2 cellular contexts compared by ENCODE assay signal in the genomic region with DNA sequence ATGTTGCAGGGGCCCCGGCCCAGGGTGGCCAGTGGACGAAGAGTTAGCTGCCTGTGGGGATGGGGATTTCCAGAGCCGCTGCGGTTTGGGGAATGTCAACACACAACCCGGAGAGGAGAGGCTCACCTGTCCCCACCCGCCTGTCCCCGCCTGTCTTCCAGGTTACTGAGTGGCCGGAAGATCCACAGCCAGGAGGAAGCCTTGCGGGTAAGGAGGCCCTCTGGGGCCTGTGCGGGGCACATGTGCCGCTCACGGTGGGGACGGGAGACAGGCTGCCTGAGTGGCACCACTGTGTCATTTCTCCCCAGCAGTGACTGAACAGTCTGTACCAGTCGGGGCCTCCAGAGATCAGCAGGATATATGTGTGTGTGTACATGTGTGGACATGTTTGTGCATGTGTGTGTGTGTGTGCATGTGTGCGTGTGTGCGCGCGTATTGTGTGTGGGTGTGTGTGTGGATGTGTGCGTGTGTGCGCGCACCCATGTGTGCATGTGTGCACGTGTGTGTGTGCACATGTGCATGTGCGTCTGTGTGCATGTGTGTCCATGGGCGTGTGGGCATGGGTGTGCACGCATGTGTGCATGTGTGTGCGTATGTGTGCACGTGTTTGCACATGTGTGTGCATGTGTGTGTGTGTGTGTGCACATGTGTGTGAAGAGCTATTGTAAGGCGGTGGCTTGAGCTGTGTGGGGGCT.
TF ChIP-seq lines count a peak whose summit lies in the region.

No MANE protein-coding gene starts in this region.

TF ChIP-seq in GM12891, 5 proteins besides CTCF, POLR2A, EP300 and RAD21:
- no peak for TF ChIP-seq PAX5 (IDR thresholded peaks at IDR 0.05; ENCODE audit: insufficient read depth, low read length, severe bottlenecking)
- no peak for TF ChIP-seq SPI1 (IDR thresholded peaks at IDR 0.05; ENCODE audit: low read depth, low read length)
- TF ChIP-seq POU2F2 (IDR thresholded peaks at IDR 0.05; ENCODE audit: low read depth, low read length), result 0 out of 2 replicates have a peak, but pooled peaks have one; percentile 12
- TF ChIP-seq TAF1 (IDR thresholded peaks at IDR 0.05; ENCODE audit: low read depth, low read length), result no peak
- TF ChIP-seq POLR2AphosphoS5 (IDR thresholded peaks at IDR 0.05; ENCODE audit: low read depth, low read length), result 0 out of 2 replicates have a peak, but pooled peaks have one; percentile 35

TF ChIP-seq in GM12878, 131 proteins besides CTCF, POLR2A, EP300 and RAD21:
- no peak for TF ChIP-seq NBN (IDR thresholded peaks at IDR 0.05)
- TF ChIP-seq, protein P1, sequence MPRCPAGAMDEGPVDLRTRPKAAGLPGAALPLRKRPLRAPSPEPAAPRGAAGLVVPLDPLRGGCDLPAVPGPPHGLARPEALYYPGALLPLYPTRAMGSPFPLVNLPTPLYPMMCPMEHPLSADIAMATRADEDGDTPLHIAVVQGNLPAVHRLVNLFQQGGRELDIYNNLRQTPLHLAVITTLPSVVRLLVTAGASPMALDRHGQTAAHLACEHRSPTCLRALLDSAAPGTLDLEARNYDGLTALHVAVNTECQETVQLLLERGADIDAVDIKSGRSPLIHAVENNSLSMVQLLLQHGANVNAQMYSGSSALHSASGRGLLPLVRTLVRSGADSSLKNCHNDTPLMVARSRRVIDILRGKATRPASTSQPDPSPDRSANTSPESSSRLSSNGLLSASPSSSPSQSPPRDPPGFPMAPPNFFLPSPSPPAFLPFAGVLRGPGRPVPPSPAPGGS (IDR thresholded peaks at IDR 0.05; ENCODE audit: borderline replicate concordance, insufficient read depth, low read depth, low read length, poor library complexity, severe bottlenecking), result peak; percentile 96
- peak; percentile 77 for TF ChIP-seq TCF3 (IDR thresholded peaks at IDR 0.05; ENCODE audit: borderline replicate concordance, insufficient read depth, low read depth, low read length)
- no peak for TF ChIP-seq ZSCAN29 (IDR thresholded peaks at IDR 0.05)
- TF ChIP-seq PAX5 (IDR thresholded peaks at IDR 0.05; ENCODE audit: borderline replicate concordance, low read depth, low read length), result no peak
- TF ChIP-seq, protein P2, sequence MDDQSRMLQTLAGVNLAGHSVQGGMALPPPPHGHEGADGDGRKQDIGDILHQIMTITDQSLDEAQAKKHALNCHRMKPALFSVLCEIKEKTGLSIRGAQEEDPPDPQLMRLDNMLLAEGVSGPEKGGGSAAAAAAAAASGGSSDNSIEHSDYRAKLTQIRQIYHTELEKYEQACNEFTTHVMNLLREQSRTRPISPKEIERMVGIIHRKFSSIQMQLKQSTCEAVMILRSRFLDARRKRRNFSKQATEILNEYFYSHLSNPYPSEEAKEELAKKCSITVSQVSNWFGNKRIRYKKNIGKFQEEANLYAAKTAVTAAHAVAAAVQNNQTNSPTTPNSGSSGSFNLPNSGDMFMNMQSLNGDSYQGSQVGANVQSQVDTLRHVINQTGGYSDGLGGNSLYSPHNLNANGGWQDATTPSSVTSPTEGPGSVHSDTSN (IDR thresholded peaks at IDR 0.05; ENCODE audit: insufficient replicate concordance, low read depth, low read length), result peak; percentile 42
- TF ChIP-seq SIN3A (IDR thresholded peaks at IDR 0.05; ENCODE audit: low read depth, low read length), result no peak
